ENCODE assay signal across 13 cellular contexts in genomic region chr15:38242055-38242454, GRCh38. TPM values are rescaled to one million over a fixed set of nuclear protein-coding genes. Genes with fewer than 3 reads are reported as not detected.
DNase-seq lines count a peak whose midpoint lies in the region; ATAC-seq, FAIRE-seq and TF ChIP-seq lines count a peak whose summit lies in the region.
"Had no signal": no experiment of that assay in that cellular context is flagged by ENCODE, and none has a peak within 500 bp of the region (broad histone marks: within the 10 kb centered on the region; RNA-seq: fewer than 3 reads in every experiment).

No MANE protein-coding gene starts in this region.

- H3K4me3 ChIP-seq in smooth muscle cell: no peak overlapping the region
- H3K4me3 ChIP-seq: SK-N-MC had no signal

- peaks cover 0 to 3% (median 0%) of the 10 kb centered on the region in 3 experiments; a peak in 2 of 7 replicates for H3K36me3 Mint-ChIP-seq in H9 (ENCODE audit: insufficient read depth in 1 of 3, low read depth in 3 of 3)
- H3K36me3 Mint-ChIP-seq: natural killer cell treated with Interleukin-12 subunit alpha and Interleukin-12 subunit beta and Interleukin-15 and Interleukin-18, amount 100 ng/mL, for 72 hours had no signal

- H3K27ac Mint-ChIP-seq in H9: no peak overlapping the region
- H3K27ac Mint-ChIP-seq: activated CD8-positive, alpha-beta T cell treated with anti-CD3 and anti-CD28 coated beads, Interleukin-2, amount 10 ng/mL, durations not matched to agents 7 days and 5 days; natural killer cell treated with Interleukin-12 subunit alpha and Interleukin-12 subunit beta and Interleukin-15 and Interleukin-18, amount 100 ng/mL, for 72 hours had no signal

- H3K18ac ChIP-seq in H9 (ENCODE audit: insufficient read length, low read depth, low read length): no peak overlapping the region

- intact Hi-C loops in Right ventricle myocardium inferior (cut with DNase I): no loop called here

- H3K9me3 Mint-ChIP-seq in H9: peaks cover 0 to 3% of the 10 kb centered on the region in 2 experiments; a peak in 2 of 5 replicates
- H3K9me3 Mint-ChIP-seq: natural killer cell treated with Interleukin-12 subunit alpha and Interleukin-12 subunit beta and Interleukin-15 and Interleukin-18, amount 100 ng/mL, for 72 hours had no signal

- no peak overlapping the region for H2BK20ac ChIP-seq in H9 (ENCODE audit: low read depth, low read length, poor library complexity, severe bottlenecking)

- H3K9me3 ChIP-seq in smooth muscle cell (replicated peaks; ENCODE audit: low read depth): no peaks in the 10 kb centered on the region
- no peaks in the 10 kb centered on the region for H3K9me3 ChIP-seq in H9 (ENCODE audit: control insufficient read depth, low read depth, low read length)

- H3K27me3 ChIP-seq in smooth muscle cell (ENCODE audit: low read depth) (no peaks in the 10 kb centered on the region), H9 (ENCODE audit: insufficient read depth, low read length) (no peaks in the 10 kb centered on the region)

- no peak for TF ChIP-seq CTCF in smooth muscle cell (IDR thresholded peaks at IDR 0.05; ENCODE audit: borderline replicate concordance, insufficient read depth, poor library complexity, severe bottlenecking)
- no peak for TF ChIP-seq CTCF in H9 (conservative IDR thresholded peaks at IDR 0.05)

- no peak overlapping the region for H2AK5ac ChIP-seq in H9 (ENCODE audit: insufficient read length, low read length)

- H4K91ac ChIP-seq in H9 (ENCODE audit: insufficient read length, low read depth, low read length): no peak overlapping the region

- no peak overlapping the region for H3T11ph ChIP-seq in H9 (ENCODE audit: low read length)

- H3K23me2 ChIP-seq in H9 (ENCODE audit: insufficient read length, low read depth, low read length, poor library complexity, severe bottlenecking): no peaks in the 10 kb centered on the region

- H3F3A ChIP-seq in smooth muscle cell (ENCODE audit: low read depth): no peaks in the 10 kb centered on the region

- no peak overlapping the region for H4K8ac ChIP-seq in H9 (replicated peaks; ENCODE audit: insufficient read length, low read depth, low read length)

- H4K20me1 ChIP-seq in smooth muscle cell (ENCODE audit: low read depth) (no peaks in the 10 kb centered on the region), H9 (ENCODE audit: control insufficient read depth, insufficient read depth, insufficient read length) (no peaks in the 10 kb centered on the region)

- 66% methylated on average over 2 of the region's 2 CpGs for WGBS in smooth muscle cell (ENCODE audit: low lambda C conversion rate)
- WGBS in H9 (ENCODE audit: extremely low coverage, insufficient read length, low lambda C conversion rate): no CpG with 5 or more reads among the region's 2 CpGs

- no peak overlapping the region for H2BK15ac ChIP-seq in H9 (ENCODE audit: low read depth, low read length)

- H4K5ac ChIP-seq in H9 (ENCODE audit: insufficient read length, low read depth, low read length): no peak overlapping the region

- no peak overlapping the region for H2BK5ac ChIP-seq in H9 (ENCODE audit: insufficient read length, low read length)

- FAIRE-seq in colon (lab: Jason Lieb, UNC): peak; percentile 69

- peaks cover 5% of the 10 kb centered on the region for H3K4me1 ChIP-seq in smooth muscle cell (ENCODE audit: low read depth)
- H3K4me1 ChIP-seq in H9 (ENCODE audit: insufficient read depth, low read length): no peaks in the 10 kb centered on the region

- no peak overlapping the region for H3K4me3 Mint-ChIP-seq in H9
- H3K4me3 Mint-ChIP-seq: activated CD8-positive, alpha-beta T cell treated with anti-CD3 and anti-CD28 coated beads, Interleukin-2, amount 10 ng/mL, durations not matched to agents 7 days and 5 days; natural killer cell treated with Interleukin-12 subunit alpha and Interleukin-12 subunit beta and Interleukin-15 and Interleukin-18, amount 100 ng/mL, for 72 hours had no signal

- no peaks in the 10 kb centered on the region for H3K79me1 ChIP-seq in H9 (ENCODE audit: insufficient read depth, low read depth, low read length, poor library complexity, severe bottlenecking)

- no peaks in the 10 kb centered on the region; the same call in 1 of the 2 replicates for H3K27me3 Mint-ChIP-seq in H9 (ENCODE audit: low read depth)

- H2BK120ac ChIP-seq in H9 (ENCODE audit: low read depth, low read length, poor library complexity, severe bottlenecking): no peak overlapping the region

- H3K4me2 ChIP-seq in smooth muscle cell (no peak overlapping the region), H9 (ENCODE audit: insufficient read depth, insufficient read length, low read length) (no peak overlapping the region)

- DNase-seq in smooth muscle cell (lab: John Stamatoyannopoulos, UW; ENCODE audit: unreplicated experiment) (no peak), Right ventricle myocardium inferior (ENCODE audit: missing footprints) (no peak), H9 (no peak), inferior parietal cortex (ENCODE audit: extremely low spot score) (no peak)
- DNase-seq: activated CD8-positive, alpha-beta T cell treated with anti-CD3 and anti-CD28 coated beads, Interleukin-2, amount 10 ng/mL, durations not matched to agents 7 days and 5 days; KG1; NCI-H345 had no signal

- no peaks in the 10 kb centered on the region for H3K36me3 ChIP-seq in smooth muscle cell (ENCODE audit: low read depth)

- H2BK12ac ChIP-seq in H9 (ENCODE audit: insufficient read length, low read depth, low read length): no peak overlapping the region

- no peak overlapping the region for H3K23ac ChIP-seq in H9 (ENCODE audit: insufficient read length, low read depth, low read length)

- no peak overlapping the region for H3K14ac ChIP-seq in H9 (ENCODE audit: insufficient read depth, low read length)

- no peak overlapping the region for H3K27ac ChIP-seq in smooth muscle cell (ENCODE audit: low read depth)
- no peak overlapping the region for H3K27ac ChIP-seq in H9 (ENCODE audit: insufficient read length, low read depth, low read length)
- H3K27ac ChIP-seq: SK-N-MC had no signal

- ATAC-seq in GM18519 (IDR thresholded peaks at IDR 0.05; ENCODE audit: low FRiP score, unreplicated experiment) (peak; percentile 84), GM21515 (IDR thresholded peaks at IDR 0.05; ENCODE audit: unreplicated experiment) (peak; percentile 79), HG03103 (IDR thresholded peaks at IDR 0.05; ENCODE audit: low read depth, unreplicated experiment) (peak; percentile 76), Right ventricle myocardium inferior (no peak)
- ATAC-seq: activated CD8-positive, alpha-beta T cell treated with anti-CD3 and anti-CD28 coated beads, Interleukin-2, amount 10 ng/mL, durations not matched to agents 7 days and 5 days; natural killer cell treated with Interleukin-12 subunit alpha and Interleukin-12 subunit beta and Interleukin-15 and Interleukin-18, amount 100 ng/mL, for 72 hours had no signal

- H3K56ac ChIP-seq in H9 (ENCODE audit: insufficient read length, low read depth, low read length): no peak overlapping the region

- no peak overlapping the region for H3K4ac ChIP-seq in H9 (ENCODE audit: low read depth, low read length)

- H3K9ac ChIP-seq in smooth muscle cell (ENCODE audit: low read depth): no peak overlapping the region
- no peak overlapping the region for H3K9ac ChIP-seq in H9 (ENCODE audit: extremely low read depth, insufficient read length, low read length)

- H3K79me2 ChIP-seq in smooth muscle cell (ENCODE audit: low read depth) (no peaks in the 10 kb centered on the region), H9 (ENCODE audit: insufficient read depth, low read length) (no peaks in the 10 kb centered on the region)

- H2AFZ ChIP-seq in smooth muscle cell (ENCODE audit: low read depth): no peak overlapping the region
- H2AFZ ChIP-seq in H9 (ENCODE audit: low read length): no peak overlapping the region

- peaks cover 15 to 16% of the 10 kb centered on the region in 2 experiments for H3K4me1 Mint-ChIP-seq in H9

RNA-seq across cellular contexts. Expression of gene SPRED1, which starts 10.6 kb away (rescaled TPM):
- total RNA-seq in smooth muscle cell (53.0 and 56.5 TPM in 2 replicates), Right ventricle myocardium inferior (9.9 TPM), H9 (2021) (41.0 and 42.1 TPM in 2 replicates)
- polyA plus RNA-seq in smooth muscle cell: 15.6 and 22.2 TPM in 2 replicates
